ENCODE assay signal across 8 cellular contexts in the genomic region with DNA sequence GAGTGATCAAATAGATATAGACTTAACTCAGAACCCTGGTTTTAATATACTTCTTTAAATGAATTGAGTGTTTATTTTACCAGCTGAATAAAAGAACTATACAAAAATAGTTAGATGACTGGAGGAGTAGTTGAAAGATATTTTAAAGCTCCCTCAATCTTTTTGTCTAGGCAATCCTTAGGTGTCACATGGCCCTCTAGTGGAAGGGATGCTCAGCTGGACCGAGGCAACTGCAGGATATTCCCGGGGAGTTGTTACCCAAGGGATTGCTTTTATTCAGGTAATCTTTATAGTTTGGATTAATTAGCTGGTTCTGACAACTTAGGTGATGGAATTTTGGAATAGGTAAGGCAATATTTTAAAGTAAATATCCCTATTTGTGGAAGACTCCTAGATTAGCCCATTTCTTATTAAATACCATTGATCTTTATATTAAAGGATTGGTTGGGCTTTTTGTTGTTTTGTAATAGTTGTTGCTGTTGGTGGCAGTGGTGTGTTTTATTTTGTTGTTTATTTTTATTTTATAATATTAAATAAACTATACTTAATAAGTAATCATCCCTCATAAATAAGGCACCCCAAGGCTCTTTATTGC. TPM values are rescaled to one million over a fixed set of nuclear protein-coding genes. Genes with fewer than 3 reads are reported as not detected.
DNase-seq lines count a peak whose midpoint lies in the region; ATAC-seq and TF ChIP-seq lines count a peak whose summit lies in the region.

No MANE protein-coding gene starts in this region.

- POLR2A ChIA-PET in naive thymus-derived CD8-positive, alpha-beta T cell (lab: Charles Lee): interaction anchor here (1.0 kb wide), 1 partner anchor 57 kb away, joined by 10 read pairs; a partner anchor contains a TSS

- no peak overlapping the region for H3K4me3 ChIP-seq in coronary artery

- TF ChIP-seq CTCF in coronary artery (IDR thresholded peaks at IDR 0.05): peak; percentile 49
- peak; percentile 44 to 62 (median 54) for TF ChIP-seq CTCF in nephron (IDR thresholded peaks at IDR 0.05; ENCODE audit: unreplicated experiment in 3 of 3)

- peaks cover 14% of the 10 kb centered on the region for H3K36me3 Mint-ChIP-seq in nephron (ENCODE audit: low read depth)
- peaks cover 5 to 68% (median 15%) of the 10 kb centered on the region in 3 donors for H3K36me3 Mint-ChIP-seq in naive thymus-derived CD8-positive, alpha-beta T cell

- no peak for ATAC-seq in naive thymus-derived CD8-positive, alpha-beta T cell

- H3K4me3 Mint-ChIP-seq in nephron: no peak overlapping the region
- no peak overlapping the region for H3K4me3 Mint-ChIP-seq in naive thymus-derived CD8-positive, alpha-beta T cell

- H3K27me3 Mint-ChIP-seq in nephron (ENCODE audit: low read depth): no peaks in the 10 kb centered on the region
- no peaks in the 10 kb centered on the region for H3K27me3 Mint-ChIP-seq in naive thymus-derived CD8-positive, alpha-beta T cell

- H3K27ac Mint-ChIP-seq in nephron: no peak overlapping the region
- H3K27ac Mint-ChIP-seq in naive thymus-derived CD8-positive, alpha-beta T cell: no peak overlapping the region

- H3K27ac ChIP-seq in coronary artery: no peak overlapping the region

- DNase-seq in NCI-H2081 (lab: John Stamatoyannopoulos, UW) (peak; percentile 14 to 35), NCI-H2081 treated with DMSO at 0.1 percent for 48 hours (lab: John Stamatoyannopoulos, UW) (no peak), NCI-H2171 treated with DMSO at 0.1 percent for 48 hours (lab: John Stamatoyannopoulos, UW) (peak; percentile 33), coronary artery (ENCODE audit: low spot score) (no peak)
- DNase-seq in activated CD4-positive, alpha-beta T cell treated with anti-CD3 and anti-CD28 coated beads, Interleukin-2, amount 50 U/mL, for 4 hours: no peak
- no peak for DNase-seq in activated effector memory CD4-positive, alpha-beta T cell treated with Interleukin-2 at 50 U/mL for 16 hours
- no peak for DNase-seq in naive thymus-derived CD8-positive, alpha-beta T cell

- no peaks in the 10 kb centered on the region for H3K4me1 Mint-ChIP-seq in nephron
- peaks cover 0 to 2% (median 0%) of the 10 kb centered on the region in 4 donors for H3K4me1 Mint-ChIP-seq in naive thymus-derived CD8-positive, alpha-beta T cell

- no peaks in the 10 kb centered on the region for H3K9me3 Mint-ChIP-seq in nephron
- H3K9me3 Mint-ChIP-seq in naive thymus-derived CD8-positive, alpha-beta T cell: no peaks in the 10 kb centered on the region

RNA-seq across cellular contexts. Expression of a gene that starts 57.1 kb away (rescaled TPM):
- 10 to 100 TPM; 62.0 to 68.0 TPM for total RNA-seq in naive thymus-derived CD8-positive, alpha-beta T cell
- 10 to 100 TPM; 10.1 to 11.5 (median 10.5) TPM for polyA plus RNA-seq in naive thymus-derived CD8-positive, alpha-beta T cell

RNA-seq across cellular contexts. Expression of a gene that starts 57.8 kb away (rescaled TPM):
- total RNA-seq in naive thymus-derived CD8-positive, alpha-beta T cell: not detected
- polyA plus RNA-seq in naive thymus-derived CD8-positive, alpha-beta T cell: under 1 TPM; 0.32 to 0.80 (median 0.68) TPM

Comparison
In these comparisons a context has a peak if more than half of its experiments do, and no peak if none do; other contexts are left out.
1. DNase-seq: peak in NCI-H2081 (2 of 2) and NCI-H2171 treated with DMSO at 0.1 percent for 48 hours (single experiment); none in NCI-H2081 treated with DMSO at 0.1 percent for 48 hours (single experiment), coronary artery (single experiment), activated CD4-positive, alpha-beta T cell treated with anti-CD3 and anti-CD28 coated beads, Interleukin-2, amount 50 U/mL, for 4 hours (0 of 2), activated effector memory CD4-positive, alpha-beta T cell treated with Interleukin-2 at 50 U/mL for 16 hours (single experiment) and naive thymus-derived CD8-positive, alpha-beta T cell (0 of 10).